In the genomic region with DNA sequence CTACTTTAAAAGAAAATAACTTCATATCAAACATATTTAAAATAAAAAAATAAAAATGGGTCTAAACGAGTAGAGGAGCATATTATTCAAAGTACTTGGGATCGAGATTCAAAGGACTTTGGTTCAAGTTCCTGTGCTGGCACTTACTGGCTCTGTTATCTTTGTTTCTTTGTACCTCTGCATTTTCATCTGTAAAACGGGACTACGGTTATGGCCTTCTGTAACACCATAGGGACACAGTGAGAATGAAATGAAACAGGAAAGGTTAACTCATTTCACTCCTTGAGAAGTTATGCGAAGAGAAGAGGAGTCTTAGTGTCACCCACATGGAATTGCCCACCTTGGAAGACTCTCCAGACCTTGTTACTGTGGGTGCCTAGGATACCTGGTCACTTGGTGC, we compare ENCODE assay signal across 29 cellular contexts.
"Had no signal": no experiment of that assay in that cellular context is flagged by ENCODE, and none has a peak within 500 bp of the region (broad histone marks: within the 10 kb centered on the region; RNA-seq: fewer than 3 reads in every experiment).

No MANE protein-coding gene starts in this region.

- H3K27ac ChIP-seq: stomach, suprapubic skin, testis, thoracic aorta, thyroid gland, tibial artery, tibial nerve, transverse colon, upper lobe of left lung, upper lobe of right lung, uterus, vagina had no signal

- H3K36me3 ChIP-seq: stomach, suprapubic skin, thoracic aorta, thyroid gland, tibial artery, tibial nerve, transverse colon, upper lobe of left lung, upper lobe of right lung, uterus, vagina had no signal

- ATAC-seq: stimulated activated effector memory CD8-positive, alpha-beta T cell treated with anti-CD3 and anti-CD28 coated beads, Interleukin-12 subunit alpha, Interleukin-12 subunit beta, amount 100 ng/mL, for 72 hours; stimulated activated memory B cell treated with anti-CD40 and anti-IgM and Interleukin-4, amounts not matched to agents 10 μg/mL and 1 μg/mL and 100 μg/mL, for 72 hours; stimulated activated naive B cell treated with anti-CD40 and anti-IgM and Interleukin-4, amounts not matched to agents 10 μg/mL and 1 μg/mL and 100 μg/mL, for 72 hours; stimulated activated naive CD8-positive, alpha-beta T cell treated with anti-CD3 and anti-CD28 coated beads, Interleukin-15, amount 100 ng/mL, for 72 hours; stimulated activated naive CD8-positive, alpha-beta T cell treated with anti-CD3 and anti-CD28 coated beads, Interleukin-15, Interleukin-2, amounts not matched to agents 100 U/mL and 50 U/mL, for 24 hours; upper lobe of right lung had no signal

- DNase-seq: stimulated activated CD4-positive, alpha-beta T cell treated with anti-CD3 and anti-CD28 coated beads, Interleukin-2, amount 100 ng/mL, for 48 hours; stimulated activated CD4-positive, alpha-beta T cell treated with anti-CD3 and anti-CD28 coated beads, Interleukin-4, amount 100 ng/mL, for 1 hour; stimulated activated CD4-positive, alpha-beta T cell treated with anti-CD3 and anti-CD28 coated beads, Interleukin-4, amount 100 ng/mL, for 24 hours; stimulated activated CD4-positive, alpha-beta T cell treated with anti-CD3 and anti-CD28 coated beads, Interleukin-4, amount 100 ng/mL, for 4 hours; stimulated activated CD8-positive, alpha-beta memory T cell treated with anti-CD3 and anti-CD28 coated beads, Interleukin-4, amount 100 ng/mL, for 48 hours; stimulated activated naive B cell treated with anti-CD40 and anti-IgM and Interleukin-4, amounts not matched to agents 10 μg/mL and 1 μg/mL and 100 μg/mL, for 72 hours; stimulated activated naive CD4-positive, alpha-beta T cell; stimulated activated naive CD4-positive, alpha-beta T cell treated with Interleukin-2 at 50 U/mL for 16 hours; stimulated activated naive CD8-positive, alpha-beta T cell treated with anti-CD3 and anti-CD28 coated beads, Interleukin-15, amount 100 ng/mL, for 72 hours; stimulated activated naive CD8-positive, alpha-beta T cell treated with anti-CD3 and anti-CD28 coated beads, Interleukin-15, Interleukin-2, amounts not matched to agents 100 U/mL and 50 U/mL, for 24 hours; stomach; substantia nigra; testis; thyroid gland; tibial artery; transverse colon; trophoblast cell; upper lobe of left lung; upper lobe of right lung; uterus had no signal

- H3K4me3 ChIP-seq: stomach, suprapubic skin, testis, thoracic aorta, thyroid gland, tibial artery, tibial nerve, transverse colon, upper lobe of left lung, upper lobe of right lung, uterus, vagina had no signal

- H3K4me1 ChIP-seq: stomach, suprapubic skin, testis, thyroid gland, tibial artery, tibial nerve, transverse colon, upper lobe of left lung, upper lobe of right lung, uterus, vagina had no signal

- H3K4me3 Mint-ChIP-seq: stimulated activated effector memory CD8-positive, alpha-beta T cell treated with anti-CD3 and anti-CD28 coated beads, Interleukin-12 subunit alpha, Interleukin-12 subunit beta, amount 100 ng/mL, for 72 hours; stimulated activated memory B cell treated with anti-CD40 and anti-IgM and Interleukin-4, amounts not matched to agents 10 μg/mL and 1 μg/mL and 100 μg/mL, for 72 hours; stimulated activated naive B cell treated with anti-CD40 and anti-IgM and Interleukin-4, amounts not matched to agents 10 μg/mL and 1 μg/mL and 100 μg/mL, for 72 hours; stimulated activated naive CD8-positive, alpha-beta T cell treated with anti-CD3 and anti-CD28 coated beads, Interleukin-15, amount 100 ng/mL, for 72 hours; stimulated activated naive CD8-positive, alpha-beta T cell treated with anti-CD3 and anti-CD28 coated beads, Interleukin-15, Interleukin-2, amounts not matched to agents 100 ng/mL and 50 ng/mL, for 24 hours; type B pancreatic cell had no signal

- H3K9me3 Mint-ChIP-seq: stimulated activated effector memory CD8-positive, alpha-beta T cell treated with anti-CD3 and anti-CD28 coated beads, Interleukin-12 subunit alpha, Interleukin-12 subunit beta, amount 100 ng/mL, for 72 hours; stimulated activated naive CD8-positive, alpha-beta T cell treated with anti-CD3 and anti-CD28 coated beads, Interleukin-15, Interleukin-2, amounts not matched to agents 100 ng/mL and 50 ng/mL, for 24 hours; type B pancreatic cell had no signal

- H3K4me1 Mint-ChIP-seq: stimulated activated effector memory CD8-positive, alpha-beta T cell treated with anti-CD3 and anti-CD28 coated beads, Interleukin-12 subunit alpha, Interleukin-12 subunit beta, amount 100 ng/mL, for 72 hours; stimulated activated memory B cell treated with anti-CD40 and anti-IgM and Interleukin-4, amounts not matched to agents 10 μg/mL and 1 μg/mL and 100 μg/mL, for 72 hours; stimulated activated naive B cell treated with anti-CD40 and anti-IgM and Interleukin-4, amounts not matched to agents 10 μg/mL and 1 μg/mL and 100 μg/mL, for 72 hours; stimulated activated naive CD8-positive, alpha-beta T cell treated with anti-CD3 and anti-CD28 coated beads, Interleukin-15, amount 100 ng/mL, for 72 hours had no signal

- H3K27ac Mint-ChIP-seq: stimulated activated effector memory CD8-positive, alpha-beta T cell treated with anti-CD3 and anti-CD28 coated beads, Interleukin-12 subunit alpha, Interleukin-12 subunit beta, amount 100 ng/mL, for 72 hours; stimulated activated memory B cell treated with anti-CD40 and anti-IgM and Interleukin-4, amounts not matched to agents 10 μg/mL and 1 μg/mL and 100 μg/mL, for 72 hours; stimulated activated naive B cell treated with anti-CD40 and anti-IgM and Interleukin-4, amounts not matched to agents 10 μg/mL and 1 μg/mL and 100 μg/mL, for 72 hours; stimulated activated naive CD8-positive, alpha-beta T cell treated with anti-CD3 and anti-CD28 coated beads, Interleukin-15, amount 100 ng/mL, for 72 hours; stimulated activated naive CD8-positive, alpha-beta T cell treated with anti-CD3 and anti-CD28 coated beads, Interleukin-15, Interleukin-2, amounts not matched to agents 100 ng/mL and 50 ng/mL, for 24 hours; type B pancreatic cell had no signal

- H3K9me3 ChIP-seq: stomach, suprapubic skin, testis, thoracic aorta, thyroid gland, tibial artery, tibial nerve, transverse colon, upper lobe of left lung, upper lobe of right lung, uterus, vagina had no signal

- H3K27me3 ChIP-seq: testis, thyroid gland, tibial nerve, upper lobe of left lung, upper lobe of right lung, uterus, vagina had no signal

- H3K36me3 Mint-ChIP-seq: stimulated activated effector memory CD8-positive, alpha-beta T cell treated with anti-CD3 and anti-CD28 coated beads, Interleukin-12 subunit alpha, Interleukin-12 subunit beta, amount 100 ng/mL, for 72 hours; stimulated activated memory B cell treated with anti-CD40 and anti-IgM and Interleukin-4, amounts not matched to agents 10 μg/mL and 1 μg/mL and 100 μg/mL, for 72 hours; stimulated activated naive B cell treated with anti-CD40 and anti-IgM and Interleukin-4, amounts not matched to agents 10 μg/mL and 1 μg/mL and 100 μg/mL, for 72 hours; type B pancreatic cell had no signal

- FAIRE-seq: urothelium cell line had no signal
